In the genomic region with DNA sequence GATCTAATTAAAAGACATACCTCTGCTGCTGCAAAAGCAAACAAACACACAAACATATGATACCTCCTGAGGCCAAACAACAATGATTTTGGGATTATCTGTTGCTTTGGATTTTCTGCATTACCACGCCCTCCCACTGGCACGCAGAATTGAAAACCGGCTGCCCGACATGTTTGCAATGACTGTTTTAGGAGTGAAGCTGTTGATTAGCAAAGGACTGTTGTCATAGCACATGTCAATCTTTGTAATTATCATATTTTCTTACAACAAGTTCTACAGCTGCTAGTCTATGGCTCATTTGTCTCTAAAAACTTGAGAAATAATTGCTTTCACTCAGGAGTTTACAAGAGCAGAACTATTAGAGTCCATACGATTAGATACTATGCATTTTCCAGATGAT, we compare ENCODE assay signal across 24 cellular contexts.
"Had no signal": no experiment of that assay in that cellular context is flagged by ENCODE, and none has a peak within 500 bp of the region (broad histone marks: within the 10 kb centered on the region; RNA-seq: fewer than 3 reads in every experiment).

No MANE protein-coding gene starts in this region.

- ATAC-seq: effector memory CD8-positive, alpha-beta T cell; foreskin keratinocyte; gastrocnemius medialis; gastroesophageal sphincter; heart left ventricle; heart right ventricle had no signal

- H3K9me3 ChIP-seq: colonic mucosa, esophagus squamous epithelium, gastrocnemius medialis had no signal

- H3K27ac Mint-ChIP-seq: dendritic cell treated with granulocyte-macrophage colony-stimulating factor and Interleukin-4, amounts not matched to agents 40 ng/mL and 50 ng/mL, for 4 days; effector memory CD8-positive, alpha-beta T cell; endodermal cell had no signal

- H3K4me1 ChIP-seq: colonic mucosa, esophagus muscularis mucosa, foreskin keratinocyte, gastrocnemius medialis, gastroesophageal sphincter, heart left ventricle, heart right ventricle had no signal

- H3K4me3 Mint-ChIP-seq: dendritic cell treated with granulocyte-macrophage colony-stimulating factor and Interleukin-4, amounts not matched to agents 40 ng/mL and 50 ng/mL, for 4 days; effector memory CD8-positive, alpha-beta T cell; endodermal cell had no signal

- H3K27ac ChIP-seq: colonic mucosa, coronary artery, dorsolateral prefrontal cortex, epithelial cell of prostate, esophagus muscularis mucosa, foreskin keratinocyte, gastrocnemius medialis, gastroesophageal sphincter, heart left ventricle, heart right ventricle had no signal

- H3K27me3 ChIP-seq: colonic mucosa, esophagus muscularis mucosa, esophagus squamous epithelium, gastrocnemius medialis, gastroesophageal sphincter, heart left ventricle had no signal

- H3K36me3 ChIP-seq: colonic mucosa, esophagus muscularis mucosa, esophagus squamous epithelium, gastrocnemius medialis, gastroesophageal sphincter, heart left ventricle, heart right ventricle had no signal

- DNase-seq: colonic mucosa; cortex of kidney; dermis blood vessel endothelial cell; dorsolateral prefrontal cortex; effector CD4-positive, alpha-beta T cell; effector CD8-positive, alpha-beta T cell; effector memory CD4-positive, alpha-beta T cell; effector memory CD8-positive, alpha-beta T cell; endodermal cell; erythroblast; esophagus squamous epithelium; foreskin fibroblast; foreskin keratinocyte; foreskin melanocyte; gastrocnemius medialis; glutamatergic neuron; head of caudate nucleus; heart left ventricle; heart right ventricle had no signal

- H3K4me3 ChIP-seq: colonic mucosa, coronary artery, dorsolateral prefrontal cortex, esophagus muscularis mucosa, esophagus squamous epithelium, gastrocnemius medialis, gastroesophageal sphincter, heart left ventricle, heart right ventricle had no signal

- H3K27me3 Mint-ChIP-seq: dendritic cell treated with granulocyte-macrophage colony-stimulating factor and Interleukin-4, amounts not matched to agents 40 ng/mL and 50 ng/mL, for 4 days; effector memory CD8-positive, alpha-beta T cell had no signal
